In genomic region chr12:123142948-123143752, GRCh38 we compare ENCODE assay signal across 9 cellular contexts. TPM values are rescaled to one million over a fixed set of nuclear protein-coding genes. Genes with fewer than 3 reads are reported as not detected.
A peak's percentile ranks its signal among the peaks of the same experiment; 100 is the strongest.
DNase-seq lines count a peak whose midpoint lies in the region; ATAC-seq and TF ChIP-seq lines count a peak whose summit lies in the region.
"Had no signal": no experiment of that assay in that cellular context is flagged by ENCODE, and none has a peak within 500 bp of the region (broad histone marks: within the 10 kb centered on the region; RNA-seq: fewer than 3 reads in every experiment).

No MANE protein-coding gene starts in this region.

- H3K4me3 ChIP-seq in thymus (ENCODE audit: low read length) = peak overlapping the region; percentile 47

- DNase-seq in NCI-H2029 (lab: John Stamatoyannopoulos, UW) = peak; percentile 50
- no peak for DNase-seq in NCI-H2029 treated with DMSO at 0.1 percent for 48 hours (lab: John Stamatoyannopoulos, UW)
- DNase-seq in RPMI7951 (ENCODE audit: low read depth) = peak; percentile 42
- DNase-seq in iris pigment epithelial cell (ENCODE audit: low read depth) = peak; percentile 49
- no peak for DNase-seq in RWPE1 (ENCODE audit: low spot score)
- DNase-seq in central memory CD4-positive, alpha-beta T cell = no peak
- DNase-seq: activated T-cell treated with anti-CD3 and anti-CD28 coated beads for 4 hours had no signal

- no peak for TF ChIP-seq CTCF in RWPE1 (conservative IDR thresholded peaks at IDR 0.05; ENCODE audit: low read depth)

- 21% methylated on average over 11 of the region's 11 CpGs for WGBS in thymus

- no peaks in the 10 kb centered on the region for H3K27me3 ChIP-seq in thymus (ENCODE audit: control insufficient read depth, insufficient read depth)

- CTCF ChIA-PET in RWPE1 (lab: Yijun Ruan, JAX) = interaction anchor here (0.7 kb wide), 1 partner anchor 48 kb away, joined by 4 read pairs; no protein-coding TSS in a partner anchor

- ATAC-seq in HG03565 (IDR thresholded peaks at IDR 0.05; ENCODE audit: unreplicated experiment) = no peak

- H3K27ac ChIP-seq in thymus (ENCODE audit: low read depth) (peak overlapping the region; percentile 83), RWPE1 (no peak overlapping the region)

- POLR2A ChIA-PET in RWPE1 (lab: Yijun Ruan, JAX; ENCODE audit: low non-redundant PET) = no interaction called here

- H3K4me1 ChIP-seq in thymus (ENCODE audit: control insufficient read depth, insufficient read depth, low read length) = peaks cover 34% of the 10 kb centered on the region

- peaks cover 15% of the 10 kb centered on the region for H3K36me3 ChIP-seq in thymus (ENCODE audit: control insufficient read depth, insufficient read depth)

- no peaks in the 10 kb centered on the region for H3K9me3 ChIP-seq in thymus (ENCODE audit: control insufficient read depth)

RNA-seq across cellular contexts. Expression of gene PITPNM2, which starts 7.7 kb away (rescaled TPM):
- total RNA-seq in RPMI7951 (2014; rRNA removed; shearing (Covaris generic)) = 2.6 and 2.8 TPM in 2 replicates
- polyA plus RNA-seq in thymus = 56.8 TPM

Comparison
In these comparisons a context has a peak if more than half of its experiments do, and no peak if none do; other contexts are left out.
1. DNase-seq: peak in NCI-H2029 (single experiment), RPMI7951 (single experiment) and iris pigment epithelial cell (single experiment); none in NCI-H2029 treated with DMSO at 0.1 percent for 48 hours (single experiment), RWPE1 (single experiment) and central memory CD4-positive, alpha-beta T cell (single experiment).